Comparison of ENCODE assay signal across 17 cellular contexts in genomic region chrX:49029876-49030275, GRCh38. TPM values are rescaled to one million over a fixed set of nuclear protein-coding genes. Genes with fewer than 3 reads are reported as not detected.
DNase-seq lines count a peak whose midpoint lies in the region; ATAC-seq and TF ChIP-seq lines count a peak whose summit lies in the region.
"Had no signal": no experiment of that assay in that cellular context is flagged by ENCODE, and none has a peak within 500 bp of the region (broad histone marks: within the 10 kb centered on the region; RNA-seq: fewer than 3 reads in every experiment).

No MANE protein-coding gene starts in this region.

- peaks cover 7% of the 10 kb centered on the region for H3K79me2 ChIP-seq in mammary epithelial cell (ENCODE audit: insufficient read depth, low read length)

- H3K36me3 Mint-ChIP-seq in mesothelial cell of epicardium (peaks cover 17% of the 10 kb centered on the region), HFFc6 (ENCODE audit: low read depth) (peaks cover 20% of the 10 kb centered on the region)

- intact Hi-C loops in mammary epithelial cell (cut with micrococcal nuclease): no loop called here

- H3K9me3 ChIP-seq in mammary epithelial cell (replicated peaks; ENCODE audit: insufficient read depth, low read length): no peaks in the 10 kb centered on the region
- H3K9me3 ChIP-seq: heart right ventricle had no signal

- in situ Hi-C loops in mammary epithelial cell (cut with MboI; ENCODE audit: low sequenced_read_pairs in 2 of 2): no loop called here

- no peak overlapping the region for H3K4me3 Mint-ChIP-seq in mesothelial cell of epicardium
- H3K4me3 Mint-ChIP-seq in HFFc6: no peak overlapping the region
- H3K4me3 Mint-ChIP-seq: activated CD8-positive, alpha-beta T cell treated with anti-CD3 and anti-CD28 coated beads for 36 hours; brain; CD8-positive, alpha-beta memory T cell; memory B cell had no signal

- H3K27ac Mint-ChIP-seq in mesothelial cell of epicardium (peak overlapping the region; percentile 16), HFFc6 (no peak overlapping the region)
- H3K27ac Mint-ChIP-seq: activated CD8-positive, alpha-beta T cell treated with anti-CD3 and anti-CD28 coated beads for 36 hours had no signal

- H3K9me3 Mint-ChIP-seq in mesothelial cell of epicardium: no peaks in the 10 kb centered on the region
- no peaks in the 10 kb centered on the region for H3K9me3 Mint-ChIP-seq in HFFc6
- H3K9me3 Mint-ChIP-seq: activated CD8-positive, alpha-beta T cell treated with anti-CD3 and anti-CD28 coated beads for 36 hours; brain; CD8-positive, alpha-beta memory T cell; memory B cell had no signal

- H4K20me1 ChIP-seq in mammary epithelial cell (ENCODE audit: insufficient read depth, low read length): no peaks in the 10 kb centered on the region

- no peak overlapping the region for H3K4me3 ChIP-seq in mammary epithelial cell (replicated peaks in 1 of 3; ENCODE audit: insufficient read depth in 1 of 3, low read depth in 2 of 3, low read length in 3 of 3)
- H3K4me3 ChIP-seq: heart right ventricle had no signal

- peaks cover 4% of the 10 kb centered on the region for H3K4me1 ChIP-seq in mammary epithelial cell (ENCODE audit: insufficient read depth, low read length)

- dilution Hi-C loops in mammary epithelial cell (cut with HindIII; ENCODE audit: low sequenced_read_pairs): no loop called here

- H2AFZ ChIP-seq in mammary epithelial cell (ENCODE audit: low read depth, low read length): no peak overlapping the region

- BruUV-seq in mammary epithelial cell (replicated peaks; lab: Mats Ljungman, UMichigan): no TSS peak

- 90% methylated on average over 1 of the region's 6 CpGs for WGBS in mammary epithelial cell (ENCODE audit: low coverage, missing lambda C conversion rate)

- H3K27me3 ChIP-seq in mammary epithelial cell (ENCODE audit: insufficient read depth, low read length): no peaks in the 10 kb centered on the region
- H3K27me3 ChIP-seq: heart right ventricle had no signal

- H3K4me1 Mint-ChIP-seq in mesothelial cell of epicardium (peaks cover 13% of the 10 kb centered on the region), HFFc6 (ENCODE audit: low read depth) (peaks cover 7% of the 10 kb centered on the region; the same call in 1 of the 2 replicates)
- H3K4me1 Mint-ChIP-seq: brain; CD8-positive, alpha-beta memory T cell; memory B cell had no signal

- TF ChIP-seq CTCF in mammary epithelial cell (conservative IDR thresholded peaks at IDR 0.05 in 1 of 2, IDR thresholded peaks at IDR 0.05 in 1 of 2; ENCODE audit: extremely low read depth in 1 of 2, insufficient read depth in 1 of 2, low read depth in 1 of 2, low read length in 2 of 2): no peak
- TF ChIP-seq CTCF in mesothelial cell of epicardium (IDR thresholded peaks at IDR 0.05; ENCODE audit: unreplicated experiment): no peak
- TF ChIP-seq CTCF in HFFc6 (IDR thresholded peaks at IDR 0.05): no peak

- H3K4me2 ChIP-seq in mammary epithelial cell (ENCODE audit: insufficient read depth, low read depth, low read length): no peak overlapping the region

- DNase-seq in DMS53 (lab: John Stamatoyannopoulos, UW) (peak; percentile 16), DMS53 treated with DMSO at 0.1 percent for 48 hours (lab: John Stamatoyannopoulos, UW; ENCODE audit: unreplicated experiment) (no peak), mammary epithelial cell (peak; percentile 76), mesothelial cell of epicardium (ENCODE audit: low spot score in 2 of 2, unreplicated experiment in 2 of 2) (no peak), HFFc6 (no peak)
- DNase-seq: 8988T; activated CD8-positive, alpha-beta T cell treated with anti-CD3 and anti-CD28 coated beads for 36 hours; activated gamma-delta T cell treated with Interleukin-2 at 50 U/mL for 16 hours; CD8-positive, alpha-beta memory T cell; heart right ventricle; IMR-90; NCI-H748 treated with DMSO at 0.1 percent for 48 hours; SHP77 treated with DMSO at 0.1 percent for 48 hours; stimulated activated CD4-positive, alpha-beta T cell treated with anti-CD3 and anti-CD28 coated beads, Interleukin-15, amount 100 ng/mL, for 24 hours had no signal

- no peak overlapping the region for H3K27ac ChIP-seq in mammary epithelial cell (ENCODE audit: insufficient read depth, low read depth, low read length)
- H3K27ac ChIP-seq: heart right ventricle had no signal

- no peak overlapping the region for H3K9ac ChIP-seq in mammary epithelial cell (ENCODE audit: insufficient read depth, low read length)

- H3K36me3 ChIP-seq in mammary epithelial cell (ENCODE audit: insufficient read depth, low read length): peaks cover 11% of the 10 kb centered on the region

- CTCF ChIA-PET in mammary epithelial cell (lab: Charles Lee; ENCODE audit: low non-redundant PET): no interaction called here

- H3K27me3 Mint-ChIP-seq in mesothelial cell of epicardium (ENCODE audit: low read depth): no peaks in the 10 kb centered on the region
- no peaks in the 10 kb centered on the region; the same call in 1 of the 2 replicates for H3K27me3 Mint-ChIP-seq in HFFc6 (ENCODE audit: insufficient read depth)
- H3K27me3 Mint-ChIP-seq: activated CD8-positive, alpha-beta T cell treated with anti-CD3 and anti-CD28 coated beads for 36 hours; brain; memory B cell had no signal

- ATAC-seq in GM21515 (IDR thresholded peaks at IDR 0.05; ENCODE audit: unreplicated experiment): no peak
- ATAC-seq: activated CD8-positive, alpha-beta T cell treated with anti-CD3 and anti-CD28 coated beads for 36 hours had no signal

RNA-seq across cellular contexts. Expression of gene TFE3, which starts 13.3 kb away (rescaled TPM):
- total RNA-seq in mammary epithelial cell: 10 to 100 TPM; 30.5 to 61.1 TPM
- 13.8 TPM for polyA plus RNA-seq in mammary epithelial cell
- 21.4 TPM for polyA minus RNA-seq in mammary epithelial cell
- total RNA-seq in mesothelial cell of epicardium: 52.5 to 54.2 TPM (median 53.2 TPM) in 3 replicates
- 10 to 100 TPM; 76.6 to 89.1 (median 83.9) TPM for total RNA-seq in HFFc6 (2021; fragmentation: NEBNext Ultra II Directional; extraction: Animal tissue kit (Norgen Biotek cat#: 25700))

RNA-seq across cellular contexts. Expression of gene GRIPAP1, which starts 27.8 kb away (rescaled TPM):
- total RNA-seq in mammary epithelial cell: 10 to 100 TPM; 16.5 to 42.7 TPM
- polyA plus RNA-seq in mammary epithelial cell: 16.1 TPM
- polyA minus RNA-seq in mammary epithelial cell: 96.7 TPM
- total RNA-seq in mesothelial cell of epicardium: 64.4 to 69.7 TPM (median 68.4 TPM) in 3 replicates
- total RNA-seq in HFFc6 (2021; fragmentation: NEBNext Ultra II Directional; extraction: Animal tissue kit (Norgen Biotek cat#: 25700)): 10 to 100 TPM; 23.2 to 32.1 (median 27.5) TPM

RNA-seq across cellular contexts. Expression of gene CCDC120, which starts 28.9 kb away (rescaled TPM):
- total RNA-seq in mammary epithelial cell (10 to 100 TPM in 1 of 2 donors, 1 to 10 TPM in 1; 8.3 to 26.1 TPM), mesothelial cell of epicardium (33.5 to 35.1 TPM (median 33.7 TPM) in 3 replicates)
- 12.6 TPM for polyA plus RNA-seq in mammary epithelial cell
- 20.5 TPM for polyA minus RNA-seq in mammary epithelial cell
- total RNA-seq in HFFc6 (2021; fragmentation: NEBNext Ultra II Directional; extraction: Animal tissue kit (Norgen Biotek cat#: 25700)): under 1 TPM in 4 of 6 experiments, not detected in 2; 0.05 to 0.62 (median 0.24) TPM

RNA-seq across cellular contexts. Expression of gene PRAF2, which starts 43.9 kb away (rescaled TPM):
- total RNA-seq in mammary epithelial cell: 10 to 100 TPM in 1 of 2 donors, 1 to 10 TPM in 1; 8.2 to 27.7 TPM
- 17.5 TPM for polyA plus RNA-seq in mammary epithelial cell
- 30.2 TPM for polyA minus RNA-seq in mammary epithelial cell
- total RNA-seq in mesothelial cell of epicardium: 30.5 to 32.0 TPM (median 31.7 TPM) in 3 replicates
- 100 to 1,000 TPM in 1 of 6 experiments, 10 to 100 TPM in 5; 68.0 to 100 (median 76.7) TPM for total RNA-seq in HFFc6 (2021; fragmentation: NEBNext Ultra II Directional; extraction: Animal tissue kit (Norgen Biotek cat#: 25700))

RNA-seq across cellular contexts. Expression of gene WDR45, which starts 49.8 kb away (rescaled TPM):
- total RNA-seq in mammary epithelial cell (10 to 100 TPM; 53.3 to 55.0 TPM), mesothelial cell of epicardium (48.6 to 59.9 TPM (median 53.2 TPM) in 3 replicates)
- polyA plus RNA-seq in mammary epithelial cell: 61.4 TPM
- 41.2 TPM for polyA minus RNA-seq in mammary epithelial cell
- total RNA-seq in HFFc6 (2021; fragmentation: NEBNext Ultra II Directional; extraction: Animal tissue kit (Norgen Biotek cat#: 25700)): 10 to 100 TPM; 37.4 to 46.6 (median 41.0) TPM

Comparison
In these comparisons a context has a peak if more than half of its experiments do, and no peak if none do; other contexts are left out.
1. DNase-seq: peak in DMS53 (single experiment) and mammary epithelial cell (single experiment); none in DMS53 treated with DMSO at 0.1 percent for 48 hours (single experiment), mesothelial cell of epicardium (0 of 2) and HFFc6 (single experiment).
2. RNA of gene CCDC120, which starts 28.9 kb away (total RNA-seq): 33.5 to 35.1 TPM in mesothelial cell of epicardium and 8.3 to 26.1 TPM in mammary epithelial cell; 0.05 to 0.62 TPM in HFFc6; every median in the first group is over 4 times any median in the second.